ENCODE assay signal across 8 cellular contexts in the genomic region with DNA sequence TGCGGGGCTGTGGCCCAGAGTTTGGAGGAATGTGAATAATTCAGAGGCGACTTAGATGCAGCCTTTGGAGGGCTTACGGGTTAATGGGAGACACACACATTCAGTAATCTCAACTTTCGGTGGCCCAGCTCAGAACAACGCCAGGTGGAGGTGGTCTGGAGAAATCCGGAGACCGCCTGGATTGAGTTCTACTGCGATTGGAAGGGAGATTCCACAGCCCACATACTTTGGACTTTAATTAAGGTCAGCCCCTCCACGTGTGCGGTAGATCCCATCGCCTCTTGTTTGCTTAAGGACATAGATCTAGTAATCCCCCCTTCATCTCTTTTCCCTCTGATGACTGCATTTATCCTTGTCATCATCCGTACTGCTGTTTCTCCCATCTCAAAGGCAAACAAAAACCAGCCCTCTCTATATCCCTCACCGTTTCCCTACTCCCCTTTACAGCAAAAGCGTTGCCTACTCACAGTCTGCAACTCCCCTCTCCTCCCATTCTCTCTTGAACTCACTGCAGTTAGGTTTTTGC. TPM values are rescaled to one million over a fixed set of nuclear protein-coding genes. Genes with fewer than 3 reads are reported as not detected.
A peak's percentile ranks its signal among the peaks of the same experiment; 100 is the strongest.
DNase-seq lines count a peak whose midpoint lies in the region; ATAC-seq lines count a peak whose summit lies in the region.

No MANE protein-coding gene starts in this region.

- peak overlapping the region; percentile 79 for H3K27ac ChIP-seq in iPS-18a (ENCODE audit: low read length)

- DNase-seq in DMS153 (lab: John Stamatoyannopoulos, UW), result peak; percentile 33
- DNase-seq in stimulated activated naive B cell treated with anti-CD40 and anti-IgM and Interleukin-4, amounts not matched to agents 10 μg/mL and 1 μg/mL and 100 μg/mL, for 72 hours, result no peak
- DNase-seq in HUDEP-2 (lab: John Stamatoyannopoulos, UW; ENCODE audit: unreplicated experiment in 76 of 76), result no peak

- peak overlapping the region; percentile 91 for H3K4me3 Mint-ChIP-seq in activated T-helper 17 cell treated with anti-CD3 and anti-CD28 coated beads, Interleukin-2, amount 50 U/mL, for 72 hours
- H3K4me3 Mint-ChIP-seq in stimulated activated naive B cell treated with anti-CD40 and anti-IgM and Interleukin-4, amounts not matched to agents 10 μg/mL and 1 μg/mL and 100 μg/mL, for 72 hours, result peak overlapping the region; percentile 94 to 99

- ATAC-seq in HG03342 (IDR thresholded peaks at IDR 0.05; ENCODE audit: unreplicated experiment), result peak; percentile 7
- no peak for ATAC-seq in activated T-helper 17 cell treated with anti-CD3 and anti-CD28 coated beads, Interleukin-2, amount 50 U/mL, for 72 hours (replicated peaks)
- ATAC-seq in stimulated activated naive B cell treated with anti-CD40 and anti-IgM and Interleukin-4, amounts not matched to agents 10 μg/mL and 1 μg/mL and 100 μg/mL, for 72 hours (replicated peaks), result peak in 1 of 2 donors; percentile 3
- no peak for ATAC-seq in HG03045 (IDR thresholded peaks at IDR 0.05; ENCODE audit: unreplicated experiment)
- no peak for ATAC-seq in HG02938 (IDR thresholded peaks at IDR 0.05; ENCODE audit: unreplicated experiment)

- no peaks in the 10 kb centered on the region for H3K27me3 Mint-ChIP-seq in activated T-helper 17 cell treated with anti-CD3 and anti-CD28 coated beads, Interleukin-2, amount 50 U/mL, for 72 hours
- no peaks in the 10 kb centered on the region for H3K27me3 Mint-ChIP-seq in stimulated activated naive B cell treated with anti-CD40 and anti-IgM and Interleukin-4, amounts not matched to agents 10 μg/mL and 1 μg/mL and 100 μg/mL, for 72 hours

- H3K27me3 ChIP-seq in iPS-18a (ENCODE audit: control insufficient read depth, insufficient read depth, low read length), result no peaks in the 10 kb centered on the region

- peak overlapping the region; percentile 84 for H3K9ac ChIP-seq in iPS-18a (ENCODE audit: low read length)

- H3K9me3 ChIP-seq in iPS-18a (ENCODE audit: control insufficient read depth, low read depth, low read length), result no peaks in the 10 kb centered on the region

- H3K4me1 Mint-ChIP-seq in activated T-helper 17 cell treated with anti-CD3 and anti-CD28 coated beads, Interleukin-2, amount 50 U/mL, for 72 hours, result peaks cover 13% of the 10 kb centered on the region
- H3K4me1 Mint-ChIP-seq in stimulated activated naive B cell treated with anti-CD40 and anti-IgM and Interleukin-4, amounts not matched to agents 10 μg/mL and 1 μg/mL and 100 μg/mL, for 72 hours, result peaks cover 13 to 25% of the 10 kb centered on the region in 2 donors

- H3K27ac Mint-ChIP-seq in activated T-helper 17 cell treated with anti-CD3 and anti-CD28 coated beads, Interleukin-2, amount 50 U/mL, for 72 hours, result peak overlapping the region; percentile 94
- peak overlapping the region; percentile 99 for H3K27ac Mint-ChIP-seq in stimulated activated naive B cell treated with anti-CD40 and anti-IgM and Interleukin-4, amounts not matched to agents 10 μg/mL and 1 μg/mL and 100 μg/mL, for 72 hours

- H3K4me3 ChIP-seq in iPS-18a (ENCODE audit: low read length), result peak overlapping the region; percentile 88

- no peaks in the 10 kb centered on the region for H3K9me3 Mint-ChIP-seq in activated T-helper 17 cell treated with anti-CD3 and anti-CD28 coated beads, Interleukin-2, amount 50 U/mL, for 72 hours
- peaks cover 1 to 4% of the 10 kb centered on the region in 2 donors for H3K9me3 Mint-ChIP-seq in stimulated activated naive B cell treated with anti-CD40 and anti-IgM and Interleukin-4, amounts not matched to agents 10 μg/mL and 1 μg/mL and 100 μg/mL, for 72 hours

- H3K36me3 ChIP-seq in iPS-18a (ENCODE audit: control insufficient read depth, low read depth, low read length), result peaks cover 10% of the 10 kb centered on the region

- H3K36me3 Mint-ChIP-seq in activated T-helper 17 cell treated with anti-CD3 and anti-CD28 coated beads, Interleukin-2, amount 50 U/mL, for 72 hours (ENCODE audit: low read depth), result peaks cover 12% of the 10 kb centered on the region
- H3K36me3 Mint-ChIP-seq in stimulated activated naive B cell treated with anti-CD40 and anti-IgM and Interleukin-4, amounts not matched to agents 10 μg/mL and 1 μg/mL and 100 μg/mL, for 72 hours, result peaks cover 3 to 9% of the 10 kb centered on the region in 2 donors

- peaks cover 8% of the 10 kb centered on the region for H3K4me1 ChIP-seq in iPS-18a (ENCODE audit: control insufficient read depth, low read depth, low read length)

RNA-seq across cellular contexts. Expression of a gene that starts 0.7 kb away (rescaled TPM):
- total RNA-seq in activated T-helper 17 cell treated with anti-CD3 and anti-CD28 coated beads, Interleukin-2, amount 50 U/mL, for 72 hours, result 10 to 100 TPM; 46.1 to 71.6 TPM

RNA-seq across cellular contexts. Expression of a gene that starts 32.6 kb away (rescaled TPM):
- total RNA-seq in activated T-helper 17 cell treated with anti-CD3 and anti-CD28 coated beads, Interleukin-2, amount 50 U/mL, for 72 hours, result 1 to 10 TPM in 1 of 2 donors, under 1 TPM in 1; 0.61 to 1.7 TPM

RNA-seq across cellular contexts. Expression of a gene that starts 32.7 kb away (rescaled TPM):
- 10 to 100 TPM in 1 of 2 donors, 1 to 10 TPM in 1; 7.7 to 21.6 TPM for total RNA-seq in activated T-helper 17 cell treated with anti-CD3 and anti-CD28 coated beads, Interleukin-2, amount 50 U/mL, for 72 hours

RNA-seq across cellular contexts. Expression of a gene that starts 58.9 kb away (rescaled TPM):
- 10 to 100 TPM in 1 of 2 donors, 1 to 10 TPM in 1; 7.2 to 15.9 TPM for total RNA-seq in activated T-helper 17 cell treated with anti-CD3 and anti-CD28 coated beads, Interleukin-2, amount 50 U/mL, for 72 hours
